27 cellular contexts compared by ENCODE assay signal in the genomic region with DNA sequence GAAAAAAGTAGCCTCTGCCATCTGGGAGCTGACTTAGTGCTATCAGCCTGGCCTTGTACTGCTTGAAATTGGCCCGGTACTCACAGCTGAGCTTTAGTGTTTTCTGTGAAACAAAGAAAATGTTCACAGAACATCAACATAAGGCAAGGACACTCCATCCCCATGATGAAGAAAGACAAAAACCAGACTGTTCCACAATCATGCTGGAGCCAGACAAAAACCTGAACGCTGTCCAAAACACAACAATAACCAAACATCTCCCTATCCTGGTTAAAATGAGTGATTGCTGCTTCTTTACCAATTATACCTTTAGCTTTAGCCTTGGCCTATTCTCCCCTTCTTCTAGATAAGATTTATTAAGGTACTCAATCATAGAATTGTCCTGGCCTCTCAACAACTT.
DNase-seq lines count a peak whose midpoint lies in the region; FAIRE-seq lines count a peak whose summit lies in the region.
"Had no signal": no experiment of that assay in that cellular context is flagged by ENCODE, and none has a peak within 500 bp of the region (broad histone marks: within the 10 kb centered on the region; RNA-seq: fewer than 3 reads in every experiment).

No MANE protein-coding gene starts in this region.

- H3K27me3 ChIP-seq in small intestine (ENCODE audit: control insufficient read depth in 2 of 2, insufficient read depth in 2 of 2, low read length in 2 of 2), result no peaks in the 10 kb centered on the region
- H3K27me3 ChIP-seq: BE2C, BLaER1 had no signal

- FAIRE-seq in small intestine (lab: Jason Lieb, UNC), result no peak
- FAIRE-seq: A204.1, GM12878, GM12892, GM18507 had no signal

- DNase-seq in amniotic epithelial cell (ENCODE audit: low read depth) (peak; percentile 16), globus pallidus (ENCODE audit: low spot score) (peak; percentile 3), pons (ENCODE audit: low spot score) (peak; percentile 36), amygdala (lab: John Stamatoyannopoulos, UW) (no peak), small intestine (no peak), anterior cingulate cortex (lab: John Stamatoyannopoulos, UW) (no peak)
- DNase-seq in stimulated activated CD4-positive, alpha-beta T cell treated with anti-CD3 and anti-CD28 coated beads, Interleukin-2, amount 100 ng/mL, for 24 hours, result no peak
- DNase-seq: 8988T; ACHN; BE2C; C1 segment of cervical spinal cord; CD4-positive, alpha-beta memory T cell; CD4-positive, CD25-positive, alpha-beta regulatory T cell; CD8-positive, alpha-beta memory T cell; COR-L47; DMS 273 treated with DMSO at 0.1 percent for 48 hours; DMS153; DMS53; DMS79; DND-41; EL; GDM1 had no signal

- WGBS in small intestine, 3 donors, result 68 to 76% (median 70%) methylated on average over 2 of the region's 2 CpGs

- no peaks in the 10 kb centered on the region for H3K9me3 ChIP-seq in small intestine (ENCODE audit: control insufficient read depth, low read depth)
- H3K9me3 ChIP-seq: BE2C had no signal

- no peak overlapping the region for H3K4me3 ChIP-seq in small intestine (ENCODE audit: low read depth in 1 of 2, low read length in 2 of 2)
- H3K4me3 ChIP-seq: BLaER1, GM12878 had no signal

- H3K4me1 ChIP-seq in small intestine (ENCODE audit: control insufficient read depth in 2 of 2, insufficient read depth in 1 of 2, low read depth in 1 of 2, low read length in 1 of 2), result no peaks in the 10 kb centered on the region
- H3K4me1 ChIP-seq: BE2C had no signal

- no peaks in the 10 kb centered on the region for H3K36me3 ChIP-seq in small intestine (ENCODE audit: control insufficient read depth in 2 of 2, insufficient read depth in 2 of 2, low read length in 2 of 2)
- H3K36me3 ChIP-seq: BE2C, BLaER1 had no signal

- no peak overlapping the region for H3K27ac ChIP-seq in small intestine (ENCODE audit: low read depth in 1 of 2, low read length in 1 of 2)
- H3K27ac ChIP-seq: BLaER1 had no signal

Comparison
In these comparisons a context has a peak if more than half of its experiments do, and no peak if none do; other contexts are left out.
1. DNase-seq: peak in amniotic epithelial cell (single experiment), globus pallidus (single experiment) and pons (single experiment); none in amygdala (0 of 56), stimulated activated CD4-positive, alpha-beta T cell treated with anti-CD3 and anti-CD28 coated beads, Interleukin-2, amount 100 ng/mL, for 24 hours (0 of 2), small intestine (single experiment) and anterior cingulate cortex (0 of 58).